In the genomic region with DNA sequence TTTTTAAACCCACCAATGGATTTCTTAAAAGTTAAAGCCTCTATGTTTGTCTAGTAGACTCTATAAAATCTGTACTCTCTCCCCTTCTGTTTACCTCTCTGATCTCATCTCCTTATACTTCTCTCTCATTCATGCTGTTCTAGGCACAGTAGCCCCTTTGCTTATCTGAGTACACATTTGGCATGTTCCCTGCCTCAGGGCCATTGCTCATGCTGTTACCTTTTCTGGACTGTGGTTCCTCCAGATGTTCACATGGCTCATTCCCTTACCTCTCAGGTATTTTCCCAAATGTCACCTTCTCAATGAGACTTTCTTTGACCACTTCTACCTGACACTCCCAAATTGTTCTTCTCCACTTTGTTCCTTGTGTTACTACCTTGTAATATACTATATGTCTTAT, we compare ENCODE assay signal across 17 cellular contexts.
DNase-seq lines count a peak whose midpoint lies in the region; ATAC-seq, FAIRE-seq and TF ChIP-seq lines count a peak whose summit lies in the region.
"Had no signal": no experiment of that assay in that cellular context is flagged by ENCODE, and none has a peak within 500 bp of the region (broad histone marks: within the 10 kb centered on the region; RNA-seq: fewer than 3 reads in every experiment).

No MANE protein-coding gene starts in this region.

- ATAC-seq in foreskin keratinocyte (peak; percentile 62), HG03139 (IDR thresholded peaks at IDR 0.05; ENCODE audit: unreplicated experiment) (no peak)
- ATAC-seq: CD8-positive, alpha-beta T cell; GM23338; HepG2 had no signal

- H3K4me2 ChIP-seq in smooth muscle cell: no peak overlapping the region
- H3K4me2 ChIP-seq: BLaER1 treated with 17β-estradiol and CSF1 and Interleukin-3, amounts not matched to agents 10 nM and 100 nM; GM23338 had no signal

- H3K4me3 ChIP-seq in smooth muscle cell: no peak overlapping the region
- H3K4me3 ChIP-seq: BLaER1 treated with 17β-estradiol and CSF1 and Interleukin-3, amounts not matched to agents 10 nM and 100 nM; GM23338 had no signal

- H4K20me1 ChIP-seq in smooth muscle cell (ENCODE audit: low read depth): no peaks in the 10 kb centered on the region
- H4K20me1 ChIP-seq: BLaER1 treated with 17β-estradiol and CSF1 and Interleukin-3, amounts not matched to agents 10 nM and 100 nM had no signal

- no peak for DNase-seq in GM12891 (ENCODE audit: insufficient read length, low spot score)
- peak; percentile 22 for DNase-seq in NCI-H69 (lab: John Stamatoyannopoulos, UW)
- peak in 1 of 2 donors; percentile 69 for DNase-seq in foreskin keratinocyte
- no peak for DNase-seq in smooth muscle cell (lab: John Stamatoyannopoulos, UW; ENCODE audit: unreplicated experiment)
- DNase-seq in stimulated activated CD4-positive, alpha-beta T cell treated with anti-CD3 and anti-CD28 coated beads, Interleukin-4, amount 100 ng/mL, for 1 hour: no peak
- DNase-seq: Calu3; CD8-positive, alpha-beta T cell; DMS79 treated with DMSO at 0.1 percent for 48 hours; GF-D8; HCEC 1CT; HFFc6 had no signal

- H3F3A ChIP-seq in smooth muscle cell (ENCODE audit: low read depth): no peaks in the 10 kb centered on the region

- H3K36me3 ChIP-seq in smooth muscle cell (ENCODE audit: low read depth): no peaks in the 10 kb centered on the region

- H3K27ac ChIP-seq in foreskin keratinocyte (no peak overlapping the region), smooth muscle cell (ENCODE audit: low read depth) (peak overlapping the region; percentile 12)
- H3K27ac ChIP-seq: BLaER1 treated with 17β-estradiol and CSF1 and Interleukin-3, amounts not matched to agents 10 nM and 100 nM had no signal

- no peak overlapping the region for H2AFZ ChIP-seq in smooth muscle cell (ENCODE audit: low read depth)
- H2AFZ ChIP-seq: GM23338 had no signal

- no peaks in the 10 kb centered on the region for H3K9me3 ChIP-seq in smooth muscle cell (replicated peaks; ENCODE audit: low read depth)
- H3K9me3 ChIP-seq: BLaER1 treated with 17β-estradiol and CSF1 and Interleukin-3, amounts not matched to agents 10 nM and 100 nM had no signal

- no peak overlapping the region for H3K9ac ChIP-seq in smooth muscle cell (ENCODE audit: low read depth)
- H3K9ac ChIP-seq: BLaER1 treated with 17β-estradiol and CSF1 and Interleukin-3, amounts not matched to agents 10 nM and 100 nM had no signal

- H3K27me3 ChIP-seq in foreskin keratinocyte: no peaks in the 10 kb centered on the region
- no peaks in the 10 kb centered on the region for H3K27me3 ChIP-seq in smooth muscle cell (ENCODE audit: low read depth)
- H3K27me3 ChIP-seq: BLaER1 treated with 17β-estradiol and CSF1 and Interleukin-3, amounts not matched to agents 10 nM and 100 nM had no signal

- peak; percentile 35 for FAIRE-seq in GM12891 (lab: Jason Lieb, UNC)
- FAIRE-seq: H54, HepG2, HTR-8/SVneo had no signal

- TF ChIP-seq CTCF in foreskin keratinocyte (conservative IDR thresholded peaks at IDR 0.05) (no peak), smooth muscle cell (IDR thresholded peaks at IDR 0.05; ENCODE audit: borderline replicate concordance, insufficient read depth, poor library complexity, severe bottlenecking) (no peak)

- H3K79me2 ChIP-seq in smooth muscle cell (ENCODE audit: low read depth): no peaks in the 10 kb centered on the region

- no peak for TF ChIP-seq POLR2A in GM12891 (IDR thresholded peaks at IDR 0.05; ENCODE audit: low read depth, low read length)

- H3K4me1 ChIP-seq in foreskin keratinocyte (peaks cover 6% of the 10 kb centered on the region), smooth muscle cell (ENCODE audit: low read depth) (peaks cover 5% of the 10 kb centered on the region)
- H3K4me1 ChIP-seq: BLaER1 treated with 17β-estradiol and CSF1 and Interleukin-3, amounts not matched to agents 10 nM and 100 nM had no signal

TF ChIP-seq in GM12891, 5 proteins besides CTCF, POLR2A, EP300 and RAD21:
- TF ChIP-seq TAF1 (IDR thresholded peaks at IDR 0.05; ENCODE audit: low read depth, low read length) (no peak), POU2F2 (IDR thresholded peaks at IDR 0.05; ENCODE audit: low read depth, low read length) (no peak), POLR2AphosphoS5 (IDR thresholded peaks at IDR 0.05; ENCODE audit: low read depth, low read length) (no peak), PAX5 (IDR thresholded peaks at IDR 0.05; ENCODE audit: insufficient read depth, low read length, severe bottlenecking) (no peak), SPI1 (IDR thresholded peaks at IDR 0.05; ENCODE audit: low read depth, low read length) (no peak)
